1 cellular context compared by ENCODE assay signal in the genomic region with DNA sequence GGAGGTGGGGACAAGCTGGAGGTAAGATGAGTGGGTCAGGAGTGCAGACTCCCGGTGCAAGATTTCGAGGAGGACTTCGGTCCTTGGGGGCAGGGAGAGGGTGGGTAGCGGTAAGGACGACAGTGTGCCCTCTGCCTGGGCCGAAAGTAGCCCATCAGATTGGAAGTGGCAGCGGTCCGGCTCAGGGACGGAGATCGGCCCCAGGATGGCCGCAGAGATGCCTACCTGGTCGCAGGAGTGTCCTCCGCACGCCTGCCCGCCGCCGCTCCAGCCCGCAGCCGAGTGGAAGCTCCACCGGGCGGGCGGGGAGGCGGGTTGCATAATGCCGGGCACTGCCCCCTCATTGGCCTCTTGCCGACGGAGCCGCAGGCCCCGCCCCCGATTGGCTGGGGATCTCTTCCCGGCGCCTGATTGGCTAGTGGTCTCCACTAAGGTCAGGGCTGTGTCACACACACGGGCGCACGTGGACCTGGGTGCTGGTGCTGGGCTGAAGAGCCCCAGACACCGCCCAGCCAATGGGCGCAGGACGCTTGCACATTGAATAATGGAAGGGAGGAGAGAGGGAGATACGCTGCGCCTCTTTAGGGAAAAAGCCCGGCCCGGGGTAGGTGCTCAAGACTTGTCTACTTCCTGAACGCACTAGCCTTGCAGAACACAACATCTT.
TF ChIP-seq lines count a peak whose summit lies in the region.

A gene with protein sequence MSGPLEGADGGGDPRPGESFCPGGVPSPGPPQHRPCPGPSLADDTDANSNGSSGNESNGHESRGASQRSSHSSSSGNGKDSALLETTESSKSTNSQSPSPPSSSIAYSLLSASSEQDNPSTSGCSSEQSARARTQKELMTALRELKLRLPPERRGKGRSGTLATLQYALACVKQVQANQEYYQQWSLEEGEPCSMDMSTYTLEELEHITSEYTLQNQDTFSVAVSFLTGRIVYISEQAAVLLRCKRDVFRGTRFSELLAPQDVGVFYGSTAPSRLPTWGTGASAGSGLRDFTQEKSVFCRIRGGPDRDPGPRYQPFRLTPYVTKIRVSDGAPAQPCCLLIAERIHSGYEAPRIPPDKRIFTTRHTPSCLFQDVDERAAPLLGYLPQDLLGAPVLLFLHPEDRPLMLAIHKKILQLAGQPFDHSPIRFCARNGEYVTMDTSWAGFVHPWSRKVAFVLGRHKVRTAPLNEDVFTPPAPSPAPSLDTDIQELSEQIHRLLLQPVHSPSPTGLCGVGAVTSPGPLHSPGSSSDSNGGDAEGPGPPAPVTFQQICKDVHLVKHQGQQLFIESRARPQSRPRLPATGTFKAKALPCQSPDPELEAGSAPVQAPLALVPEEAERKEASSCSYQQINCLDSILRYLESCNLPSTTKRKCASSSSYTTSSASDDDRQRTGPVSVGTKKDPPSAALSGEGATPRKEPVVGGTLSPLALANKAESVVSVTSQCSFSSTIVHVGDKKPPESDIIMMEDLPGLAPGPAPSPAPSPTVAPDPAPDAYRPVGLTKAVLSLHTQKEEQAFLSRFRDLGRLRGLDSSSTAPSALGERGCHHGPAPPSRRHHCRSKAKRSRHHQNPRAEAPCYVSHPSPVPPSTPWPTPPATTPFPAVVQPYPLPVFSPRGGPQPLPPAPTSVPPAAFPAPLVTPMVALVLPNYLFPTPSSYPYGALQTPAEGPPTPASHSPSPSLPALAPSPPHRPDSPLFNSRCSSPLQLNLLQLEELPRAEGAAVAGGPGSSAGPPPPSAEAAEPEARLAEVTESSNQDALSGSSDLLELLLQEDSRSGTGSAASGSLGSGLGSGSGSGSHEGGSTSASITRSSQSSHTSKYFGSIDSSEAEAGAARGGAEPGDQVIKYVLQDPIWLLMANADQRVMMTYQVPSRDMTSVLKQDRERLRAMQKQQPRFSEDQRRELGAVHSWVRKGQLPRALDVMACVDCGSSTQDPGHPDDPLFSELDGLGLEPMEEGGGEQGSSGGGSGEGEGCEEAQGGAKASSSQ (N-terminal part only) (minus strand): TSS at position 293 of the 664 bp plus-strand sequence. CDS start 1,698 bp downstream, outside the sequence.

TF ChIP-seq in GM12878, 131 proteins besides CTCF, POLR2A, EP300 and RAD21 (continued from another document and continues in another):
- TF ChIP-seq, protein P1, sequence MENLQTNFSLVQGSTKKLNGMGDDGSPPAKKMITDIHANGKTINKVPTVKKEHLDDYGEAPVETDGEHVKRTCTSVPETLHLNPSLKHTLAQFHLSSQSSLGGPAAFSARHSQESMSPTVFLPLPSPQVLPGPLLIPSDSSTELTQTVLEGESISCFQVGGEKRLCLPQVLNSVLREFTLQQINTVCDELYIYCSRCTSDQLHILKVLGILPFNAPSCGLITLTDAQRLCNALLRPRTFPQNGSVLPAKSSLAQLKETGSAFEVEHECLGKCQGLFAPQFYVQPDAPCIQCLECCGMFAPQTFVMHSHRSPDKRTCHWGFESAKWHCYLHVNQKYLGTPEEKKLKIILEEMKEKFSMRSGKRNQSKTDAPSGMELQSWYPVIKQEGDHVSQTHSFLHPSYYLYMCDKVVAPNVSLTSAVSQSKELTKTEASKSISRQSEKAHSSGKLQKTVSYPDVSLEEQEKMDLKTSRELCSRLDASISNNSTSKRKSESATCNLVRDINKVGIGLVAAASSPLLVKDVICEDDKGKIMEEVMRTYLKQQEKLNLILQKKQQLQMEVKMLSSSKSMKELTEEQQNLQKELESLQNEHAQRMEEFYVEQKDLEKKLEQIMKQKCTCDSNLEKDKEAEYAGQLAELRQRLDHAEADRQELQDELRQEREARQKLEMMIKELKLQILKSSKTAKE (IDR thresholded peaks at IDR 0.05; ENCODE audit: low read depth, poor library complexity, severe bottlenecking) = no peak
- TF ChIP-seq SP1 (IDR thresholded peaks at IDR 0.05; ENCODE audit: low read depth, low read length) (peak; percentile 81), SMC3 (IDR thresholded peaks at IDR 0.05; ENCODE audit: borderline replicate concordance, low read length) (no peak), EZH2 (IDR thresholded peaks at IDR 0.05; ENCODE audit: borderline replicate concordance, control insufficient read depth, low read depth, low read length) (no peak), SRF (IDR thresholded peaks at IDR 0.05; ENCODE audit: low read depth in 2 of 2, low read length in 2 of 2) (no peak), NFXL1 (IDR thresholded peaks at IDR 0.05; ENCODE audit: borderline replicate concordance) (no peak), TAF1 (IDR thresholded peaks at IDR 0.05; ENCODE audit: borderline replicate concordance, low read depth, low read length) (peak; percentile 72), RUNX3 (IDR thresholded peaks at IDR 0.05; ENCODE audit: low read length) (no peak), NR2F1 (conservative IDR thresholded peaks at IDR 0.05) (peak; percentile 95), TCF7 (IDR thresholded peaks at IDR 0.05; ENCODE audit: borderline replicate concordance) (no peak), TARDBP (IDR thresholded peaks at IDR 0.05; ENCODE audit: borderline replicate concordance) (no peak), CBFB (IDR thresholded peaks at IDR 0.05; ENCODE audit: low read depth) (no peak), SIX5 (IDR thresholded peaks at IDR 0.05; ENCODE audit: low read depth, low read length, severe bottlenecking) (no peak), RFX5 (IDR thresholded peaks at IDR 0.05; ENCODE audit: low read depth, low read length) (peak; percentile 44; the same call in 1 of the 2 replicates), SMAD5 (IDR thresholded peaks at IDR 0.05; ENCODE audit: low read depth) (no peak), WRNIP1 (IDR thresholded peaks at IDR 0.05; ENCODE audit: borderline replicate concordance, low read depth, low read length) (no peak), CHD4 (IDR thresholded peaks at IDR 0.05) (no peak), FOS (IDR thresholded peaks at IDR 0.05; ENCODE audit: borderline replicate concordance, extremely low read depth, insufficient read length) (peak; percentile 19), POLR2AphosphoS2 (IDR thresholded peaks at IDR 0.05; ENCODE audit: low read depth, low read length) (peak; percentile 86; the same call in 1 of the 2 replicates)
- TF ChIP-seq, protein P2, sequence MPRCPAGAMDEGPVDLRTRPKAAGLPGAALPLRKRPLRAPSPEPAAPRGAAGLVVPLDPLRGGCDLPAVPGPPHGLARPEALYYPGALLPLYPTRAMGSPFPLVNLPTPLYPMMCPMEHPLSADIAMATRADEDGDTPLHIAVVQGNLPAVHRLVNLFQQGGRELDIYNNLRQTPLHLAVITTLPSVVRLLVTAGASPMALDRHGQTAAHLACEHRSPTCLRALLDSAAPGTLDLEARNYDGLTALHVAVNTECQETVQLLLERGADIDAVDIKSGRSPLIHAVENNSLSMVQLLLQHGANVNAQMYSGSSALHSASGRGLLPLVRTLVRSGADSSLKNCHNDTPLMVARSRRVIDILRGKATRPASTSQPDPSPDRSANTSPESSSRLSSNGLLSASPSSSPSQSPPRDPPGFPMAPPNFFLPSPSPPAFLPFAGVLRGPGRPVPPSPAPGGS (IDR thresholded peaks at IDR 0.05; ENCODE audit: borderline replicate concordance, insufficient read depth, low read depth, low read length, poor library complexity, severe bottlenecking) = no peak
- TF ChIP-seq, protein P3, sequence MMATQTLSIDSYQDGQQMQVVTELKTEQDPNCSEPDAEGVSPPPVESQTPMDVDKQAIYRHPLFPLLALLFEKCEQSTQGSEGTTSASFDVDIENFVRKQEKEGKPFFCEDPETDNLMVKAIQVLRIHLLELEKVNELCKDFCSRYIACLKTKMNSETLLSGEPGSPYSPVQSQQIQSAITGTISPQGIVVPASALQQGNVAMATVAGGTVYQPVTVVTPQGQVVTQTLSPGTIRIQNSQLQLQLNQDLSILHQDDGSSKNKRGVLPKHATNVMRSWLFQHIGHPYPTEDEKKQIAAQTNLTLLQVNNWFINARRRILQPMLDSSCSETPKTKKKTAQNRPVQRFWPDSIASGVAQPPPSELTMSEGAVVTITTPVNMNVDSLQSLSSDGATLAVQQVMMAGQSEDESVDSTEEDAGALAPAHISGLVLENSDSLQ (IDR thresholded peaks at IDR 0.05) = no peak
- TF ChIP-seq, protein P4, sequence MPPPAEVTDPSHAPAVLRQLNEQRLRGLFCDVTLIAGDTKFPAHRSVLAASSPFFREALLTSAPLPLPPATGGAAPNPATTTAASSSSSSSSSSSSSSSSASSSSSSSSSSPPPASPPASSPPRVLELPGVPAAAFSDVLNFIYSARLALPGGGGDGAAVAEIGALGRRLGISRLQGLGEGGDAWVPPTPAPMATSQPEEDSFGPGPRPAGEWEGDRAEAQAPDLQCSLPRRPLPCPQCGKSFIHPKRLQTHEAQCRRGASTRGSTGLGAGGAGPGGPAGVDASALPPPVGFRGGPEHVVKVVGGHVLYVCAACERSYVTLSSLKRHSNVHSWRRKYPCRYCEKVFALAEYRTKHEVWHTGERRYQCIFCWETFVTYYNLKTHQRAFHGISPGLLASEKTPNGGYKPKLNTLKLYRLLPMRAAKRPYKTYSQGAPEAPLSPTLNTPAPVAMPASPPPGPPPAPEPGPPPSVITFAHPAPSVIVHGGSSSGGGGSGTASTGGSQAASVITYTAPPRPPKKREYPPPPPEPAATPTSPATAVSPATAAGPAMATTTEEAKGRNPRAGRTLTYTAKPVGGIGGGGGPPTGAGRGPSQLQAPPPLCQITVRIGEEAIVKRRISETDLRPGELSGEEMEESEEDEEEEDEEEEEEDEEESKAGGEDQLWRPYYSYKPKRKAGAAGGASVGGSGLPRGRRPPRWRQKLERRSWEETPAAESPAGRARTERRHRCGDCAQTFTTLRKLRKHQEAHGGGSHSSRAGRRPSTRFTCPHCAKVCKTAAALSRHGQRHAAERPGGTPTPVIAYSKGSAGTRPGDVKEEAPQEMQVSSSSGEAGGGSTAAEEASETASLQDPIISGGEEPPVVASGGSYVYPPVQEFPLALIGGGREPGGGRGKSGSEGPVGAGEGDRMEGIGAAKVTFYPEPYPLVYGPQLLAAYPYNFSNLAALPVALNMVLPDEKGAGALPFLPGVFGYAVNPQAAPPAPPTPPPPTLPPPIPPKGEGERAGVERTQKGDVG (CRISPR knock-in tag; IDR thresholded peaks at IDR 0.05) = no peak
- TF ChIP-seq, protein P5, sequence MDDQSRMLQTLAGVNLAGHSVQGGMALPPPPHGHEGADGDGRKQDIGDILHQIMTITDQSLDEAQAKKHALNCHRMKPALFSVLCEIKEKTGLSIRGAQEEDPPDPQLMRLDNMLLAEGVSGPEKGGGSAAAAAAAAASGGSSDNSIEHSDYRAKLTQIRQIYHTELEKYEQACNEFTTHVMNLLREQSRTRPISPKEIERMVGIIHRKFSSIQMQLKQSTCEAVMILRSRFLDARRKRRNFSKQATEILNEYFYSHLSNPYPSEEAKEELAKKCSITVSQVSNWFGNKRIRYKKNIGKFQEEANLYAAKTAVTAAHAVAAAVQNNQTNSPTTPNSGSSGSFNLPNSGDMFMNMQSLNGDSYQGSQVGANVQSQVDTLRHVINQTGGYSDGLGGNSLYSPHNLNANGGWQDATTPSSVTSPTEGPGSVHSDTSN (IDR thresholded peaks at IDR 0.05; ENCODE audit: insufficient replicate concordance, low read depth, low read length) = no peak
- TF ChIP-seq, protein P6, sequence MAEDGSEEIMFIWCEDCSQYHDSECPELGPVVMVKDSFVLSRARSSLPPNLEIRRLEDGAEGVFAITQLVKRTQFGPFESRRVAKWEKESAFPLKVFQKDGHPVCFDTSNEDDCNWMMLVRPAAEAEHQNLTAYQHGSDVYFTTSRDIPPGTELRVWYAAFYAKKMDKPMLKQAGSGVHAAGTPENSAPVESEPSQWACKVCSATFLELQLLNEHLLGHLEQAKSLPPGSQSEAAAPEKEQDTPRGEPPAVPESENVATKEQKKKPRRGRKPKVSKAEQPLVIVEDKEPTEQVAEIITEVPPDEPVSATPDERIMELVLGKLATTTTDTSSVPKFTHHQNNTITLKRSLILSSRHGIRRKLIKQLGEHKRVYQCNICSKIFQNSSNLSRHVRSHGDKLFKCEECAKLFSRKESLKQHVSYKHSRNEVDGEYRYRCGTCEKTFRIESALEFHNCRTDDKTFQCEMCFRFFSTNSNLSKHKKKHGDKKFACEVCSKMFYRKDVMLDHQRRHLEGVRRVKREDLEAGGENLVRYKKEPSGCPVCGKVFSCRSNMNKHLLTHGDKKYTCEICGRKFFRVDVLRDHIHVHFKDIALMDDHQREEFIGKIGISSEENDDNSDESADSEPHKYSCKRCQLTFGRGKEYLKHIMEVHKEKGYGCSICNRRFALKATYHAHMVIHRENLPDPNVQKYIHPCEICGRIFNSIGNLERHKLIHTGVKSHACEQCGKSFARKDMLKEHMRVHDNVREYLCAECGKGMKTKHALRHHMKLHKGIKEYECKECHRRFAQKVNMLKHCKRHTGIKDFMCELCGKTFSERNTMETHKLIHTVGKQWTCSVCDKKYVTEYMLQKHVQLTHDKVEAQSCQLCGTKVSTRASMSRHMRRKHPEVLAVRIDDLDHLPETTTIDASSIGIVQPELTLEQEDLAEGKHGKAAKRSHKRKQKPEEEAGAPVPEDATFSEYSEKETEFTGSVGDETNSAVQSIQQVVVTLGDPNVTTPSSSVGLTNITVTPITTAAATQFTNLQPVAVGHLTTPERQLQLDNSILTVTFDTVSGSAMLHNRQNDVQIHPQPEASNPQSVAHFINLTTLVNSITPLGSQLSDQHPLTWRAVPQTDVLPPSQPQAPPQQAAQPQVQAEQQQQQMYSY (CRISPR knock-in tag; IDR thresholded peaks at IDR 0.05) = no peak
- TF ChIP-seq, protein P7, sequence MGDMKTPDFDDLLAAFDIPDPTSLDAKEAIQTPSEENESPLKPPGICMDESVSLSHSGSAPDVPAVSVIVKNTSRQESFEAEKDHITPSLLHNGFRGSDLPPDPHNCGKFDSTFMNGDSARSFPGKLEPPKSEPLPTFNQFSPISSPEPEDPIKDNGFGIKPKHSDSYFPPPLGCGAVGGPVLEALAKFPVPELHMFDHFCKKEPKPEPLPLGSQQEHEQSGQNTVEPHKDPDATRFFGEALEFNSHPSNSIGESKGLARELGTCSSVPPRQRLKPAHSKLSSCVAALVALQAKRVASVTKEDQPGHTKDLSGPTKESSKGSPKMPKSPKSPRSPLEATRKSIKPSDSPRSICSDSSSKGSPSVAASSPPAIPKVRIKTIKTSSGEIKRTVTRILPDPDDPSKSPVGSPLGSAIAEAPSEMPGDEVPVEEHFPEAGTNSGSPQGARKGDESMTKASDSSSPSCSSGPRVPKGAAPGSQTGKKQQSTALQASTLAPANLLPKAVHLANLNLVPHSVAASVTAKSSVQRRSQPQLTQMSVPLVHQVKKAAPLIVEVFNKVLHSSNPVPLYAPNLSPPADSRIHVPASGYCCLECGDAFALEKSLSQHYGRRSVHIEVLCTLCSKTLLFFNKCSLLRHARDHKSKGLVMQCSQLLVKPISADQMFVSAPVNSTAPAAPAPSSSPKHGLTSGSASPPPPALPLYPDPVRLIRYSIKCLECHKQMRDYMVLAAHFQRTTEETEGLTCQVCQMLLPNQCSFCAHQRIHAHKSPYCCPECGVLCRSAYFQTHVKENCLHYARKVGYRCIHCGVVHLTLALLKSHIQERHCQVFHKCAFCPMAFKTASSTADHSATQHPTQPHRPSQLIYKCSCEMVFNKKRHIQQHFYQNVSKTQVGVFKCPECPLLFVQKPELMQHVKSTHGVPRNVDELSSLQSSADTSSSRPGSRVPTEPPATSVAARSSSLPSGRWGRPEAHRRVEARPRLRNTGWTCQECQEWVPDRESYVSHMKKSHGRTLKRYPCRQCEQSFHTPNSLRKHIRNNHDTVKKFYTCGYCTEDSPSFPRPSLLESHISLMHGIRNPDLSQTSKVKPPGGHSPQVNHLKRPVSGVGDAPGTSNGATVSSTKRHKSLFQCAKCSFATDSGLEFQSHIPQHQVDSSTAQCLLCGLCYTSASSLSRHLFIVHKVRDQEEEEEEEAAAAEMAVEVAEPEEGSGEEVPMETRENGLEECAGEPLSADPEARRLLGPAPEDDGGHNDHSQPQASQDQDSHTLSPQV (IDR thresholded peaks at IDR 0.05) = no peak
- TF ChIP-seq, protein P8, sequence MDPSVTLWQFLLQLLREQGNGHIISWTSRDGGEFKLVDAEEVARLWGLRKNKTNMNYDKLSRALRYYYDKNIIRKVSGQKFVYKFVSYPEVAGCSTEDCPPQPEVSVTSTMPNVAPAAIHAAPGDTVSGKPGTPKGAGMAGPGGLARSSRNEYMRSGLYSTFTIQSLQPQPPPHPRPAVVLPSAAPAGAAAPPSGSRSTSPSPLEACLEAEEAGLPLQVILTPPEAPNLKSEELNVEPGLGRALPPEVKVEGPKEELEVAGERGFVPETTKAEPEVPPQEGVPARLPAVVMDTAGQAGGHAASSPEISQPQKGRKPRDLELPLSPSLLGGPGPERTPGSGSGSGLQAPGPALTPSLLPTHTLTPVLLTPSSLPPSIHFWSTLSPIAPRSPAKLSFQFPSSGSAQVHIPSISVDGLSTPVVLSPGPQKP (IDR thresholded peaks at IDR 0.05; ENCODE audit: low read depth, low read length) = no peak
